19 cellular contexts compared by ENCODE assay signal in genomic region chr11:64347171-64347867, GRCh38. TPM values are rescaled to one million over a fixed set of nuclear protein-coding genes. Genes with fewer than 3 reads are reported as not detected.
DNase-seq lines count a peak whose midpoint lies in the region; ATAC-seq, FAIRE-seq and TF ChIP-seq lines count a peak whose summit lies in the region.
"Had no signal": no experiment of that assay in that cellular context is flagged by ENCODE, and none has a peak within 500 bp of the region (broad histone marks: within the 10 kb centered on the region; RNA-seq: fewer than 3 reads in every experiment).

No MANE protein-coding gene starts in this region.

- no peaks in the 10 kb centered on the region for H3K9me3 Mint-ChIP-seq in activated naive CD4-positive, alpha-beta T cell treated with anti-CD3 and anti-CD28 coated beads, Interleukin-2, amount 50 U/mL, for 24 hours
- no peaks in the 10 kb centered on the region for H3K9me3 Mint-ChIP-seq in activated naive CD4-positive, alpha-beta T cell treated with anti-CD3 and anti-CD28 coated beads, Interleukin-2, amount 10 ng/mL, durations not matched to agents 7 days and 5 days
- H3K9me3 Mint-ChIP-seq: activated CD8-positive, alpha-beta T cell treated with anti-CD3 and anti-CD28 coated beads for 36 hours; CD8-positive, alpha-beta memory T cell; immature natural killer cell; memory B cell; stimulated activated naive CD8-positive, alpha-beta T cell treated with anti-CD3 and anti-CD28 coated beads, Interleukin-15, amount 100 ng/mL, for 72 hours had no signal

- no peak for TF ChIP-seq CTCF in bronchial epithelial cell (IDR thresholded peaks at IDR 0.05; ENCODE audit: insufficient read depth, low read length, severe bottlenecking)

- H3K4me3 ChIP-seq in bronchial epithelial cell (ENCODE audit: low read depth, low read length) = no peak overlapping the region
- H3K4me3 ChIP-seq: esophagus muscularis mucosa, right atrium auricular region, SJSA1 had no signal

- H3K27me3 ChIP-seq in bronchial epithelial cell (ENCODE audit: control insufficient read depth, insufficient read depth, low read length) = no peaks in the 10 kb centered on the region
- H3K27me3 ChIP-seq: esophagus muscularis mucosa, right atrium auricular region had no signal

- no peaks in the 10 kb centered on the region for H3K36me3 Mint-ChIP-seq in activated naive CD4-positive, alpha-beta T cell treated with anti-CD3 and anti-CD28 coated beads, Interleukin-2, amount 50 U/mL, for 24 hours
- H3K36me3 Mint-ChIP-seq in activated naive CD4-positive, alpha-beta T cell treated with anti-CD3 and anti-CD28 coated beads, Interleukin-2, amount 10 ng/mL, durations not matched to agents 7 days and 5 days = peaks cover 21% of the 10 kb centered on the region

- CTCF ChIA-PET in activated naive CD4-positive, alpha-beta T cell treated with anti-CD3 and anti-CD28 coated beads, Interleukin-2, amount 10 ng/mL, durations not matched to agents 7 days and 5 days (lab: Charles Lee) = interaction anchor here (0.7 kb wide), 1 partner anchor 126 kb away, joined by 3 read pairs; no protein-coding TSS in a partner anchor

- H3K4me1 Mint-ChIP-seq in activated naive CD4-positive, alpha-beta T cell treated with anti-CD3 and anti-CD28 coated beads, Interleukin-2, amount 50 U/mL, for 24 hours = peaks cover 4% of the 10 kb centered on the region
- H3K4me1 Mint-ChIP-seq in activated naive CD4-positive, alpha-beta T cell treated with anti-CD3 and anti-CD28 coated beads, Interleukin-2, amount 10 ng/mL, durations not matched to agents 7 days and 5 days = peaks cover 13% of the 10 kb centered on the region

- no peak for DNase-seq in activated naive CD4-positive, alpha-beta T cell treated with anti-CD3 and anti-CD28 coated beads, Interleukin-2, amount 10 ng/mL, durations not matched to agents 7 days and 5 days
- peak; percentile 30 for DNase-seq in MV-4-11 (lab: John Stamatoyannopoulos, UW)
- peak; percentile 82 for DNase-seq in bronchial epithelial cell (ENCODE audit: low read depth)
- DNase-seq in renal cortical epithelial cell (ENCODE audit: low read depth) = peak; percentile 58
- no peak for DNase-seq in NCI-H1105 (lab: John Stamatoyannopoulos, UW)
- DNase-seq: activated CD8-positive, alpha-beta T cell treated with anti-CD3 and anti-CD28 coated beads for 36 hours; CD8-positive, alpha-beta memory T cell; immature natural killer cell; KBM-7; NCI-H1436; NCI-H345; stimulated activated naive CD8-positive, alpha-beta T cell treated with anti-CD3 and anti-CD28 coated beads, Interleukin-15, amount 100 ng/mL, for 72 hours had no signal

- H3K27me3 Mint-ChIP-seq in activated naive CD4-positive, alpha-beta T cell treated with anti-CD3 and anti-CD28 coated beads, Interleukin-2, amount 50 U/mL, for 24 hours = no peaks in the 10 kb centered on the region
- H3K27me3 Mint-ChIP-seq in activated naive CD4-positive, alpha-beta T cell treated with anti-CD3 and anti-CD28 coated beads, Interleukin-2, amount 10 ng/mL, durations not matched to agents 7 days and 5 days = no peaks in the 10 kb centered on the region
- H3K27me3 Mint-ChIP-seq: activated CD8-positive, alpha-beta T cell treated with anti-CD3 and anti-CD28 coated beads for 36 hours; memory B cell; stimulated activated naive CD8-positive, alpha-beta T cell treated with anti-CD3 and anti-CD28 coated beads, Interleukin-15, amount 100 ng/mL, for 72 hours had no signal

- H3K36me3 ChIP-seq in bronchial epithelial cell (ENCODE audit: control insufficient read depth, insufficient read depth, low read length) = no peaks in the 10 kb centered on the region
- H3K36me3 ChIP-seq: esophagus muscularis mucosa, right atrium auricular region, SJSA1 had no signal

- H3K4me3 Mint-ChIP-seq in activated naive CD4-positive, alpha-beta T cell treated with anti-CD3 and anti-CD28 coated beads, Interleukin-2, amount 50 U/mL, for 24 hours = no peak overlapping the region
- H3K4me3 Mint-ChIP-seq in activated naive CD4-positive, alpha-beta T cell treated with anti-CD3 and anti-CD28 coated beads, Interleukin-2, amount 10 ng/mL, durations not matched to agents 7 days and 5 days = no peak overlapping the region
- H3K4me3 Mint-ChIP-seq: activated CD8-positive, alpha-beta T cell treated with anti-CD3 and anti-CD28 coated beads for 36 hours; CD8-positive, alpha-beta memory T cell; immature natural killer cell; memory B cell; stimulated activated naive CD8-positive, alpha-beta T cell treated with anti-CD3 and anti-CD28 coated beads, Interleukin-15, amount 100 ng/mL, for 72 hours had no signal

- H3K27ac Mint-ChIP-seq in activated naive CD4-positive, alpha-beta T cell treated with anti-CD3 and anti-CD28 coated beads, Interleukin-2, amount 50 U/mL, for 24 hours = peak overlapping the region; percentile 62
- no peak overlapping the region for H3K27ac Mint-ChIP-seq in activated naive CD4-positive, alpha-beta T cell treated with anti-CD3 and anti-CD28 coated beads, Interleukin-2, amount 10 ng/mL, durations not matched to agents 7 days and 5 days
- H3K27ac Mint-ChIP-seq: activated CD8-positive, alpha-beta T cell treated with anti-CD3 and anti-CD28 coated beads for 36 hours; memory B cell; stimulated activated naive CD8-positive, alpha-beta T cell treated with anti-CD3 and anti-CD28 coated beads, Interleukin-15, amount 100 ng/mL, for 72 hours had no signal

- ATAC-seq in HG02840 (IDR thresholded peaks at IDR 0.05; ENCODE audit: low FRiP score, unreplicated experiment) = no peak
- ATAC-seq in HG03280 (IDR thresholded peaks at IDR 0.05; ENCODE audit: unreplicated experiment) = no peak
- ATAC-seq: activated CD8-positive, alpha-beta T cell treated with anti-CD3 and anti-CD28 coated beads for 36 hours; stimulated activated naive CD8-positive, alpha-beta T cell treated with anti-CD3 and anti-CD28 coated beads, Interleukin-15, amount 100 ng/mL, for 72 hours had no signal

- peak; percentile 18 for FAIRE-seq in bronchial epithelial cell (lab: Jason Lieb, UNC)

RNA-seq across cellular contexts. Expression of gene CCDC88B, which starts 7.3 kb away (rescaled TPM):
- 2.9 TPM in 2 replicates for total RNA-seq in bronchial epithelial cell
- 0.55 and 2.4 TPM in 2 replicates for total RNA-seq in renal cortical epithelial cell

RNA-seq across cellular contexts. Expression of gene RPS6KA4, which starts 11.6 kb away (rescaled TPM):
- total RNA-seq in bronchial epithelial cell (39.7 and 59.5 TPM in 2 replicates), renal cortical epithelial cell (46.0 and 49.3 TPM in 2 replicates)

RNA-seq across cellular contexts. Expression of gene PRDX5, which starts 29.4 kb away (rescaled TPM):
- 649 and 769 TPM in 2 replicates for total RNA-seq in bronchial epithelial cell
- 209 and 400 TPM in 2 replicates for total RNA-seq in renal cortical epithelial cell

RNA-seq across cellular contexts. Expression of gene TRMT112, which starts 30.0 kb away (rescaled TPM):
- total RNA-seq in bronchial epithelial cell (355 and 587 TPM in 2 replicates), renal cortical epithelial cell (96.8 and 278 TPM in 2 replicates)

RNA-seq across cellular contexts. Expression of gene ESRRA, which starts 42.0 kb away (rescaled TPM):
- 76.9 and 139 TPM in 2 replicates for total RNA-seq in bronchial epithelial cell
- 54.0 and 72.4 TPM in 2 replicates for total RNA-seq in renal cortical epithelial cell

Comparison
In these comparisons a context has a peak if more than half of its experiments do, and no peak if none do; other contexts are left out.
1. DNase-seq: peak in MV-4-11 (single experiment), bronchial epithelial cell (single experiment) and renal cortical epithelial cell (single experiment); none in activated naive CD4-positive, alpha-beta T cell treated with anti-CD3 and anti-CD28 coated beads, Interleukin-2, amount 10 ng/mL, durations not matched to agents 7 days and 5 days (single experiment) and NCI-H1105 (single experiment).